Comparison of ENCODE assay signal across 16 cellular contexts in the genomic region with DNA sequence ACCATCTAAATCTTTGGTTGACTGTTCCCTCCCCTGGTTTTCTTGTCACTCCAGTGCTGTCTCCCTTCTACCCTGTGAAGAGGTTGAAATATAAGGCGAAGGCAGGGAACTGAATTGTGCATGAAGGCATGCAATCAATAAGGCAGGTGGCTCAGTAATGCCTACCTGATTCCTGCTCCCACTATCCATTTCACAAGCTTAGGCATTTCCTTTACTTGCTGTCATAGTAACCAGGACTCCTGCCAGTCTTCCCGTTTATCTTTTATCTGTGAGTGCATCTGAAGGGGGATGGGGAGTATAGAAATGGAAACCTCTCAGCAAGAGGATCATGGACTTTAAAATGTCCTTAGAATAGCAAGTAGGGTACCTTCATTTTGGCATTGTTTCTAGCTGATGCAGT. TPM values are rescaled to one million over a fixed set of nuclear protein-coding genes. Genes with fewer than 3 reads are reported as not detected.
DNase-seq lines count a peak whose midpoint lies in the region; TF ChIP-seq lines count a peak whose summit lies in the region.
"Had no signal": no experiment of that assay in that cellular context is flagged by ENCODE, and none has a peak within 500 bp of the region (broad histone marks: within the 10 kb centered on the region; RNA-seq: fewer than 3 reads in every experiment).

No MANE protein-coding gene starts in this region.

- H3K9me3 Mint-ChIP-seq in Caco-2 (ENCODE audit: unreplicated experiment), result peaks cover 10% of the 10 kb centered on the region
- H3K9me3 Mint-ChIP-seq in H9, result peaks cover 3 to 7% of the 10 kb centered on the region in 2 experiments

- peaks cover 2% of the 10 kb centered on the region for H3K79me1 ChIP-seq in H9 (ENCODE audit: insufficient read depth, low read depth, low read length, poor library complexity, severe bottlenecking)

- H4K91ac ChIP-seq in H9 (ENCODE audit: insufficient read length, low read depth, low read length), result no peak overlapping the region

- H2BK20ac ChIP-seq in H9 (ENCODE audit: low read depth, low read length, poor library complexity, severe bottlenecking), result no peak overlapping the region

- WGBS in H9 (ENCODE audit: extremely low coverage, insufficient read length, low lambda C conversion rate), result no CpG with 5 or more reads among the region's 2 CpGs

- no peak overlapping the region for H3T11ph ChIP-seq in H9 (ENCODE audit: low read length)

- no peak overlapping the region for H3K14ac ChIP-seq in H9 (ENCODE audit: insufficient read depth, low read length)

- no peak overlapping the region for H2BK5ac ChIP-seq in H9 (ENCODE audit: insufficient read length, low read length)

- intact Hi-C loops in Caco-2 (cut with micrococcal nuclease; ENCODE audit: unreplicated experiment), result no loop called here

- no peak overlapping the region for H2BK15ac ChIP-seq in H9 (ENCODE audit: low read depth, low read length)

- no peak overlapping the region for H2BK12ac ChIP-seq in H9 (ENCODE audit: insufficient read length, low read depth, low read length)

- H3K4me2 ChIP-seq in H9 (ENCODE audit: insufficient read depth, insufficient read length, low read length), result peak overlapping the region; percentile 1

- no peak overlapping the region for H4K5ac ChIP-seq in H9 (ENCODE audit: insufficient read length, low read depth, low read length)

- H3K4me3 Mint-ChIP-seq in Caco-2 (ENCODE audit: unreplicated experiment), result no peak overlapping the region
- peak overlapping the region in 1 of 2 experiments; percentile 43; a peak in 2 of 5 replicates for H3K4me3 Mint-ChIP-seq in H9
- H3K4me3 Mint-ChIP-seq: B cell, neural crest cell had no signal

- no peaks in the 10 kb centered on the region for H4K20me1 ChIP-seq in H9 (ENCODE audit: control insufficient read depth, insufficient read depth, insufficient read length)

- no peak overlapping the region for H4K8ac ChIP-seq in H9 (replicated peaks; ENCODE audit: insufficient read length, low read depth, low read length)

- no peaks in the 10 kb centered on the region for H3K27me3 Mint-ChIP-seq in Caco-2 (ENCODE audit: insufficient read depth, unreplicated experiment)
- H3K27me3 Mint-ChIP-seq in H9 (ENCODE audit: low read depth), result no peaks in the 10 kb centered on the region
- H3K27me3 Mint-ChIP-seq: B cell had no signal

- H3K27me3 ChIP-seq in Caco-2 (replicated peaks; ENCODE audit: control insufficient read depth, insufficient read depth, low read length) (no peaks in the 10 kb centered on the region), H9 (ENCODE audit: insufficient read depth, low read length) (no peaks in the 10 kb centered on the region), MG63 (no peaks in the 10 kb centered on the region)
- H3K27me3 ChIP-seq: heart right ventricle, transverse colon had no signal

- H3K36me3 ChIP-seq in Caco-2 (ENCODE audit: control insufficient read depth, insufficient read depth, low read length), result no peaks in the 10 kb centered on the region
- peaks cover 30% of the 10 kb centered on the region for H3K36me3 ChIP-seq in MG63
- H3K36me3 ChIP-seq: heart right ventricle, transverse colon had no signal

- no peaks in the 10 kb centered on the region for H3K23me2 ChIP-seq in H9 (ENCODE audit: insufficient read length, low read depth, low read length, poor library complexity, severe bottlenecking)

- no peak overlapping the region for H3K56ac ChIP-seq in H9 (ENCODE audit: insufficient read length, low read depth, low read length)

- H3K27ac Mint-ChIP-seq in Caco-2 (ENCODE audit: unreplicated experiment) (peak overlapping the region; percentile 27), H9 (peak overlapping the region; percentile 32 to 64 (median 49); a peak in 5 of 7 replicates)
- H3K27ac Mint-ChIP-seq: B cell had no signal

- H3K9me3 ChIP-seq in Caco-2 (no peaks in the 10 kb centered on the region), H9 (ENCODE audit: control insufficient read depth, low read depth, low read length) (no peaks in the 10 kb centered on the region), MG63 (no peaks in the 10 kb centered on the region)
- H3K9me3 ChIP-seq: heart right ventricle, transverse colon had no signal

- H3K4me3 ChIP-seq in Caco-2 (ENCODE audit: low read depth, low read length) (no peak overlapping the region), MG63 (no peak overlapping the region)
- H3K4me3 ChIP-seq: heart right ventricle, transverse colon had no signal

- no peak overlapping the region for H3K27ac ChIP-seq in H9 (ENCODE audit: insufficient read length, low read depth, low read length)
- H3K27ac ChIP-seq: heart right ventricle, RWPE1, transverse colon had no signal

- POLR2A ChIA-PET in Caco-2 (lab: Charles Lee), result no interaction called here

- DNase-seq in Caco-2 (peak in 1 of 2 experiments; percentile 7), H9 (no peak), RPMI8226 (peak; percentile 10), iPS-NIHi11 (ENCODE audit: low spot score) (peak; percentile 53), NCI-H1105 (lab: John Stamatoyannopoulos, UW) (no peak), MG63 (no peak), activated gamma-delta T cell treated with Interleukin-2 at 50 U/mL for 16 hours (no peak)
- DNase-seq: activated CD4-positive, alpha-beta T cell treated with anti-CD3 and anti-CD28 coated beads, Interleukin-2, amount 50 U/mL, for 4 hours; effector CD4-positive, alpha-beta T cell; heart right ventricle; Kasumi-1; stimulated activated naive CD4-positive, alpha-beta T cell treated with Interleukin-2 at 50 U/mL for 16 hours; transverse colon had no signal

- H3K9ac ChIP-seq in H9 (ENCODE audit: extremely low read depth, insufficient read length, low read length), result no peak overlapping the region

- H3K4me1 Mint-ChIP-seq in Caco-2 (ENCODE audit: low read depth, unreplicated experiment) (peaks cover 20% of the 10 kb centered on the region), H9 (peaks cover 44 to 52% of the 10 kb centered on the region in 2 experiments)

- no peak overlapping the region for H2AK5ac ChIP-seq in H9 (ENCODE audit: insufficient read length, low read length)

- peaks cover 54% of the 10 kb centered on the region for H3K36me3 Mint-ChIP-seq in Caco-2 (ENCODE audit: insufficient read depth, unreplicated experiment)
- H3K36me3 Mint-ChIP-seq in H9 (ENCODE audit: insufficient read depth in 1 of 3, low read depth in 3 of 3), result peaks cover 16 to 27% (median 23%) of the 10 kb centered on the region in 3 experiments

- no peak overlapping the region for H3K23ac ChIP-seq in H9 (ENCODE audit: insufficient read length, low read depth, low read length)

- CTCF ChIA-PET in Caco-2 (lab: Charles Lee), result no interaction called here

- H3K79me2 ChIP-seq in H9 (ENCODE audit: insufficient read depth, low read length), result peaks cover 9% of the 10 kb centered on the region; the same call in 1 of the 2 replicates

- TF ChIP-seq CTCF in Caco-2 (IDR thresholded peaks at IDR 0.05; ENCODE audit: insufficient read depth in 1 of 2, low read depth in 1 of 2, low read length in 1 of 2, severe bottlenecking in 1 of 2, unreplicated experiment in 1 of 2), result no peak
- no peak for TF ChIP-seq CTCF in H9 (conservative IDR thresholded peaks at IDR 0.05)

- no TSS peak for BruUV-seq in Caco-2 (replicated peaks; lab: Mats Ljungman, UMichigan)

- no peak overlapping the region for H3K4ac ChIP-seq in H9 (ENCODE audit: low read depth, low read length)

- H3K18ac ChIP-seq in H9 (ENCODE audit: insufficient read length, low read depth, low read length), result no peak overlapping the region

- H3K4me1 ChIP-seq in Caco-2, result peaks cover 47% of the 10 kb centered on the region
- H3K4me1 ChIP-seq in H9 (ENCODE audit: insufficient read depth, low read length), result peaks cover 3% of the 10 kb centered on the region

- H2BK120ac ChIP-seq in H9 (ENCODE audit: low read depth, low read length, poor library complexity, severe bottlenecking), result no peak overlapping the region

- H2AFZ ChIP-seq in H9 (ENCODE audit: low read length), result no peak overlapping the region

RNA-seq across cellular contexts. Expression of a gene that starts 40.5 kb away (rescaled TPM):
- total RNA-seq in Caco-2 (2022) (102 and 104 TPM in 2 replicates), H9 (2021) (77.5 and 83.2 TPM in 2 replicates)
- 32.1 and 46.4 TPM in 2 replicates for total RNA-seq in MG63 (2014; rRNA removed; shearing (Covaris generic); ENCODE audit: low replicate concordance)

RNA-seq across cellular contexts. Expression of a gene that starts 40.5 kb away (rescaled TPM):
- 19.1 and 19.8 TPM in 2 replicates for total RNA-seq in Caco-2 (2022)
- 11.4 and 12.3 TPM in 2 replicates for total RNA-seq in H9 (2021)
- total RNA-seq in MG63 (2014; rRNA removed; shearing (Covaris generic); ENCODE audit: low replicate concordance), result 14.0 and 24.3 TPM in 2 replicates

Comparison
In these comparisons a context has a peak if more than half of its experiments do, and no peak if none do; other contexts are left out.
1. DNase-seq: peak in RPMI8226 (single experiment) and iPS-NIHi11 (single experiment); none in H9 (single experiment), NCI-H1105 (single experiment), MG63 (single experiment) and activated gamma-delta T cell treated with Interleukin-2 at 50 U/mL for 16 hours (single experiment).